In genomic region chr3:32817195-32817560, GRCh38 we compare ENCODE assay signal across 7 cellular contexts. TPM values are rescaled to one million over a fixed set of nuclear protein-coding genes. Genes with fewer than 3 reads are reported as not detected.
DNase-seq lines count a peak whose midpoint lies in the region; ATAC-seq and TF ChIP-seq lines count a peak whose summit lies in the region.

No MANE protein-coding gene starts in this region.

- H3K79me2 ChIP-seq in PC-3 (ENCODE audit: low read length), result no peaks in the 10 kb centered on the region

- H3K9ac ChIP-seq in PC-3 (ENCODE audit: low read length), result no peak overlapping the region

- H3F3A ChIP-seq in PC-3 (ENCODE audit: low read length, unreplicated experiment), result no peaks in the 10 kb centered on the region

- intact Hi-C loops in PC-3 (cut with micrococcal nuclease), result no loop called here
- intact Hi-C loops in head of caudate nucleus (cut with DNase I), result no loop called here

- no peaks in the 10 kb centered on the region for H3K36me3 ChIP-seq in PC-3 (ENCODE audit: low read depth, low read length)

- DNase-seq in PC-3, result no peak
- peak in 24 of 42 donors; percentile 10 to 68 (median 32) for DNase-seq in head of caudate nucleus
- DNase-seq in skeletal muscle cell (ENCODE audit: low read depth), result no peak
- DNase-seq in midbrain (lab: John Stamatoyannopoulos, UW), result no peak

- H3K4me3 ChIP-seq in GM12875 (ENCODE audit: low read depth, low read length), result peak overlapping the region; percentile 47
- H3K4me3 ChIP-seq in PC-3 (ENCODE audit: low read length), result peak overlapping the region; percentile 58
- peak overlapping the region; percentile 45 for H3K4me3 ChIP-seq in skeletal muscle cell (ENCODE audit: low read depth, low read length)

- POLR2A ChIA-PET in PC-3 (lab: Charles Lee; ENCODE audit: unreplicated experiment), result interaction anchor here (0.5 kb wide), 1 partner anchor 186 kb away, joined by 3 read pairs; no protein-coding TSS in a partner anchor

- CTCF ChIA-PET in PC-3 (lab: Charles Lee), result no interaction called here

- no peak for TF ChIP-seq CTCF in GM12875 (IDR thresholded peaks at IDR 0.05; ENCODE audit: borderline replicate concordance, insufficient read depth, low read depth, low read length)
- no peak for TF ChIP-seq CTCF in PC-3 (conservative IDR thresholded peaks at IDR 0.05; ENCODE audit: low read depth, low read length)

- no peaks in the 10 kb centered on the region for H4K20me1 ChIP-seq in PC-3 (ENCODE audit: low read length)

- no peaks in the 10 kb centered on the region for H3K9me2 ChIP-seq in PC-3 (replicated peaks; ENCODE audit: low read length)

- ATAC-seq in PC-3 (no peak), HG02938 (IDR thresholded peaks at IDR 0.05; ENCODE audit: unreplicated experiment) (no peak), GM18498 (IDR thresholded peaks at IDR 0.05; ENCODE audit: unreplicated experiment) (no peak)

- no TSS peak for BruUV-seq in PC-3 (replicated peaks; lab: Mats Ljungman, UMichigan)

- no peaks in the 10 kb centered on the region for H3K27me3 ChIP-seq in PC-3 (ENCODE audit: low read length)

- H3K4me2 ChIP-seq in PC-3 (ENCODE audit: low read length), result peak overlapping the region; percentile 73

- no peaks in the 10 kb centered on the region for H3K9me3 ChIP-seq in PC-3 (ENCODE audit: low read length)

- H2AFZ ChIP-seq in PC-3 (ENCODE audit: low read length), result peak overlapping the region; percentile 76; the same call in 1 of the 2 replicates

- no peaks in the 10 kb centered on the region for H3K4me1 ChIP-seq in PC-3 (ENCODE audit: insufficient read depth, low read length)

- no peak overlapping the region for H3K27ac ChIP-seq in PC-3 (ENCODE audit: low read length)

RNA-seq across cellular contexts. Expression of gene TRIM71, which starts 0.6 kb away (rescaled TPM):
- 0.11 and 0.17 TPM in 2 replicates for total RNA-seq in PC-3 (2014; rRNA removed)

Comparison
In these comparisons a context has a peak if more than half of its experiments do, and no peak if none do; other contexts are left out.
1. DNase-seq: peak in head of caudate nucleus (24 of 42); none in PC-3 (single experiment), skeletal muscle cell (single experiment) and midbrain (single experiment).
2. Peak in every context shown above with its lines, with median percentiles within 50 percentile points of each other: H3K4me3 ChIP-seq.